Comparison of ENCODE assay signal across 28 cellular contexts in genomic region chr2:240425697-240426096, GRCh38.
"Had no signal": no experiment of that assay in that cellular context is flagged by ENCODE, and none has a peak within 500 bp of the region (broad histone marks: within the 10 kb centered on the region; RNA-seq: fewer than 3 reads in every experiment).

No MANE protein-coding gene starts in this region.

- H3K79me2 ChIP-seq: hepatocyte, parathyroid adenoma had no signal

- H3K4me1 Mint-ChIP-seq: central memory CD8-positive, alpha-beta T cell; naive thymus-derived CD8-positive, alpha-beta T cell had no signal

- DNase-seq: activated CD4-positive, alpha-beta T cell treated with anti-CD3 and anti-CD28 coated beads, Interleukin-2, amount 10 ng/mL, durations not matched to agents 24 days and 14 days; activated CD8-positive, alpha-beta memory T cell treated with anti-CD3 and anti-CD28 coated beads, Interleukin-2, amount 10 ng/mL, durations not matched to agents 7 days and 5 days; activated CD8-positive, alpha-beta T cell treated with anti-CD3 and anti-CD28 coated beads, Interleukin-2, amount 10 ng/mL, durations not matched to agents 7 days and 5 days; activated effector memory CD4-positive, alpha-beta T cell treated with Interleukin-2 at 50 U/mL for 16 hours; activated naive CD8-positive, alpha-beta T cell treated with anti-CD3 and anti-CD28 coated beads, Interleukin-2, amount 50 U/mL, for 24 hours; amygdala; dermis blood vessel endothelial cell; effector memory CD4-positive, alpha-beta T cell; erythroblast; glutamatergic neuron; lower lobe of right lung; mesenchymal stem cell; naive thymus-derived CD8-positive, alpha-beta T cell; nucleus accumbens; psoas muscle; small intestine; stimulated activated naive B cell treated with anti-CD40 and anti-IgM and Interleukin-4, amounts not matched to agents 10 μg/mL and 1 μg/mL and 100 μg/mL, for 72 hours; T-helper 2 cell; transverse colon; uterus had no signal

- H3K4me1 ChIP-seq: gastrocnemius medialis, lower lobe of right lung, psoas muscle, sigmoid colon, transverse colon, uterus had no signal

- H3K9me3 ChIP-seq: gastrocnemius medialis had no signal

- H3K36me3 Mint-ChIP-seq: activated CD8-positive, alpha-beta memory T cell treated with anti-CD3 and anti-CD28 coated beads, Interleukin-2, amount 10 ng/mL, durations not matched to agents 7 days and 5 days; activated naive CD4-positive, alpha-beta T cell treated with anti-CD3 and anti-CD28 coated beads, Interleukin-2, amount 50 U/mL, for 24 hours had no signal

- H3K9me3 Mint-ChIP-seq: activated naive CD4-positive, alpha-beta T cell treated with anti-CD3 and anti-CD28 coated beads, Interleukin-2, amount 50 U/mL, for 24 hours; central memory CD8-positive, alpha-beta T cell had no signal

- H3K4me3 Mint-ChIP-seq: activated CD4-positive, alpha-beta T cell treated with anti-CD3 and anti-CD28 coated beads, Interleukin-2, amount 10 ng/mL, durations not matched to agents 24 days and 14 days; activated CD8-positive, alpha-beta memory T cell treated with anti-CD3 and anti-CD28 coated beads, Interleukin-2, amount 10 ng/mL, durations not matched to agents 7 days and 5 days; activated CD8-positive, alpha-beta T cell treated with anti-CD3 and anti-CD28 coated beads, Interleukin-2, amount 10 ng/mL, durations not matched to agents 7 days and 5 days; activated naive CD4-positive, alpha-beta T cell treated with anti-CD3 and anti-CD28 coated beads, Interleukin-2, amount 50 U/mL, for 24 hours; activated naive CD8-positive, alpha-beta T cell treated with anti-CD3 and anti-CD28 coated beads, Interleukin-2, amount 50 U/mL, for 24 hours; central memory CD8-positive, alpha-beta T cell; naive thymus-derived CD8-positive, alpha-beta T cell; neural crest cell; stimulated activated naive B cell treated with anti-CD40 and anti-IgM and Interleukin-4, amounts not matched to agents 10 μg/mL and 1 μg/mL and 100 μg/mL, for 72 hours had no signal

- H3K36me3 ChIP-seq: gastrocnemius medialis, lower lobe of right lung, sigmoid colon, transverse colon, uterus had no signal

- H3K4me2 ChIP-seq: hepatocyte had no signal

- H3K27ac Mint-ChIP-seq: activated CD4-positive, alpha-beta T cell treated with anti-CD3 and anti-CD28 coated beads, Interleukin-2, amount 10 ng/mL, durations not matched to agents 24 days and 14 days; activated CD8-positive, alpha-beta memory T cell treated with anti-CD3 and anti-CD28 coated beads, Interleukin-2, amount 10 ng/mL, durations not matched to agents 7 days and 5 days; activated CD8-positive, alpha-beta T cell treated with anti-CD3 and anti-CD28 coated beads, Interleukin-2, amount 10 ng/mL, durations not matched to agents 7 days and 5 days; activated naive CD4-positive, alpha-beta T cell treated with anti-CD3 and anti-CD28 coated beads, Interleukin-2, amount 50 U/mL, for 24 hours; activated naive CD8-positive, alpha-beta T cell treated with anti-CD3 and anti-CD28 coated beads, Interleukin-2, amount 50 U/mL, for 24 hours; naive thymus-derived CD8-positive, alpha-beta T cell; stimulated activated naive B cell treated with anti-CD40 and anti-IgM and Interleukin-4, amounts not matched to agents 10 μg/mL and 1 μg/mL and 100 μg/mL, for 72 hours had no signal

- H2AFZ ChIP-seq: hepatocyte, parathyroid adenoma had no signal

- H3K27me3 ChIP-seq: gastrocnemius medialis, hepatocyte, sigmoid colon, transverse colon, uterus had no signal

- ATAC-seq: activated CD8-positive, alpha-beta memory T cell treated with anti-CD3 and anti-CD28 coated beads, Interleukin-2, amount 10 ng/mL, durations not matched to agents 7 days and 5 days; activated CD8-positive, alpha-beta T cell treated with anti-CD3 and anti-CD28 coated beads, Interleukin-2, amount 10 ng/mL, durations not matched to agents 7 days and 5 days; activated naive CD8-positive, alpha-beta T cell treated with anti-CD3 and anti-CD28 coated beads, Interleukin-2, amount 50 U/mL, for 24 hours; gastrocnemius medialis; left colon; lower lobe of right lung; naive thymus-derived CD8-positive, alpha-beta T cell; stimulated activated naive B cell treated with anti-CD40 and anti-IgM and Interleukin-4, amounts not matched to agents 10 μg/mL and 1 μg/mL and 100 μg/mL, for 72 hours had no signal

- H3K27ac ChIP-seq: gastrocnemius medialis, lower lobe of right lung, parathyroid adenoma, psoas muscle, sigmoid colon, transverse colon, uterus had no signal

- H3K4me3 ChIP-seq: gastrocnemius medialis, hepatocyte, lower lobe of right lung, psoas muscle, sigmoid colon, transverse colon, uterus had no signal
